ENCODE assay signal across 11 cellular contexts in the genomic region with DNA sequence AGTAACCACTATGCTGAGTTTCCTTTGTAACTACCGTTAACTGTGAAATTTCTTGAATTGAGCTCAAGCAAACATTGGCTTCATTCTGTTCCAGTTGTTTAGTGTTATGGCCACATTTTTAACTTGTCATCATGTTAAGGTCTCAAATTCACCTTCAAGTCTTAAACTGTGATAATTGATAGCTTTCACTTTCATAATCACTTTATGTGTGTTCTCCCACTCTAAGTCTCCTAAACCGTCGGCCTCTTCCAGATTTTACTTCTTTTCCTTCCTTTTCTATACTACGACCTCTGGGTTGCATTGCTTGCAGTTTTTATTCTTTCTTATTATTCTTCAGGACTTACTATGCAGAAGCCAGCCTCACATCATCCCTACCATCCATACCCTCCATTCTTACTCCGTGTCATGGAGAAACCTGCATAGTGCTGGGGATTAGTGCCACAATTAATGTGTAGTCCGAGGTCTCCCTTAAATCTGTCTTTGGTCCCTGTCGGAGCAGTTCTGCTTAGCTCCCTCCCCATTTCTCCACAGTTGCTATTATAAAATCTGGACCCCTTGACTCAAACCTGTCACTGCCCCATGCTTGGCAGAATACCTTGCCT. TPM values are rescaled to one million over a fixed set of nuclear protein-coding genes. Genes with fewer than 3 reads are reported as not detected.
DNase-seq lines count a peak whose midpoint lies in the region; ATAC-seq and TF ChIP-seq lines count a peak whose summit lies in the region.
"Had no signal": no experiment of that assay in that cellular context is flagged by ENCODE, and none has a peak within 500 bp of the region (broad histone marks: within the 10 kb centered on the region; RNA-seq: fewer than 3 reads in every experiment).

No MANE protein-coding gene starts in this region.

- TF ChIP-seq EP300 in gastroesophageal sphincter (IDR thresholded peaks at IDR 0.05) = no peak

- H3K36me3 Mint-ChIP-seq in activated CD4-positive, alpha-beta T cell treated with anti-CD3 and anti-CD28 coated beads, Interleukin-2, amount 10 ng/mL, durations not matched to agents 24 days and 14 days (ENCODE audit: low read depth) = no peaks in the 10 kb centered on the region
- no peaks in the 10 kb centered on the region for H3K36me3 Mint-ChIP-seq in T-helper 17 cell (ENCODE audit: low read depth)
- no peaks in the 10 kb centered on the region for H3K36me3 Mint-ChIP-seq in stimulated activated memory B cell treated with anti-CD40 and anti-IgM and Interleukin-4, amounts not matched to agents 10 μg/mL and 1 μg/mL and 100 μg/mL, for 72 hours

- H3K27ac Mint-ChIP-seq in activated CD4-positive, alpha-beta T cell treated with anti-CD3 and anti-CD28 coated beads, Interleukin-2, amount 10 ng/mL, durations not matched to agents 24 days and 14 days = peak overlapping the region; percentile 59
- peak overlapping the region; percentile 70 for H3K27ac Mint-ChIP-seq in T-helper 17 cell
- H3K27ac Mint-ChIP-seq in stimulated activated memory B cell treated with anti-CD40 and anti-IgM and Interleukin-4, amounts not matched to agents 10 μg/mL and 1 μg/mL and 100 μg/mL, for 72 hours = peak overlapping the region; percentile 12

- TF ChIP-seq CTCF in gastroesophageal sphincter (IDR thresholded peaks at IDR 0.05) = no peak
- TF ChIP-seq CTCF in mucosa of descending colon (IDR thresholded peaks at IDR 0.05) = no peak

- 30 to 50% methylated on average over 7 of the region's 7 CpGs for WGBS in gastroesophageal sphincter (ENCODE audit: low coverage in 1 of 2), 2 donors

- TF ChIP-seq POLR2A in gastroesophageal sphincter (IDR thresholded peaks at IDR 0.05) = no peak

- H3K9me3 Mint-ChIP-seq in activated CD4-positive, alpha-beta T cell treated with anti-CD3 and anti-CD28 coated beads, Interleukin-2, amount 10 ng/mL, durations not matched to agents 24 days and 14 days = no peaks in the 10 kb centered on the region
- H3K9me3 Mint-ChIP-seq in stimulated activated memory B cell treated with anti-CD40 and anti-IgM and Interleukin-4, amounts not matched to agents 10 μg/mL and 1 μg/mL and 100 μg/mL, for 72 hours = no peaks in the 10 kb centered on the region

- peak overlapping the region in 3 of 4 donors; percentile 61 to 67 (median 61) for H3K27ac ChIP-seq in gastroesophageal sphincter

- no peaks in the 10 kb centered on the region for H3K27me3 ChIP-seq in gastroesophageal sphincter

- ATAC-seq in T-helper 17 cell = no peak
- ATAC-seq in gastroesophageal sphincter = no peak
- no peak for ATAC-seq in stimulated activated memory B cell treated with anti-CD40 and anti-IgM and Interleukin-4, amounts not matched to agents 10 μg/mL and 1 μg/mL and 100 μg/mL, for 72 hours
- no peak for ATAC-seq in GM18909 (IDR thresholded peaks at IDR 0.05; ENCODE audit: poor library complexity, unreplicated experiment)
- no peak for ATAC-seq in mucosa of descending colon
- no peak for ATAC-seq in GM18502 (IDR thresholded peaks at IDR 0.05; ENCODE audit: poor library complexity, unreplicated experiment)

- no peak for DNase-seq in activated CD4-positive, alpha-beta T cell treated with anti-CD3 and anti-CD28 coated beads, Interleukin-2, amount 10 ng/mL, durations not matched to agents 24 days and 14 days
- no peak for DNase-seq in activated CD4-positive, alpha-beta T cell treated with anti-CD3 and anti-CD28 coated beads for 4 hours
- DNase-seq in T-helper 17 cell (no peak), mucosa of descending colon (no peak)
- DNase-seq: central memory CD4-positive, alpha-beta T cell; MM.1S; NCI-H748 treated with DMSO at 0.1 percent for 48 hours had no signal

- H3K4me1 Mint-ChIP-seq in activated CD4-positive, alpha-beta T cell treated with anti-CD3 and anti-CD28 coated beads, Interleukin-2, amount 10 ng/mL, durations not matched to agents 24 days and 14 days = peaks cover 40% of the 10 kb centered on the region
- H3K4me1 Mint-ChIP-seq in T-helper 17 cell = peaks cover 40% of the 10 kb centered on the region
- H3K4me1 Mint-ChIP-seq in stimulated activated memory B cell treated with anti-CD40 and anti-IgM and Interleukin-4, amounts not matched to agents 10 μg/mL and 1 μg/mL and 100 μg/mL, for 72 hours = peaks cover 47% of the 10 kb centered on the region

- no peak overlapping the region for H3K4me3 ChIP-seq in gastroesophageal sphincter
- H3K4me3 ChIP-seq in mucosa of descending colon = no peak overlapping the region

- intact Hi-C loops in activated CD4-positive, alpha-beta T cell treated with anti-CD3 and anti-CD28 coated beads, Interleukin-2, amount 10 ng/mL, durations not matched to agents 24 days and 14 days (cut with micrococcal nuclease) = loop anchor here (10.0 kb wide), 1 partner anchor 279 kb away; no protein-coding TSS in a partner anchor
- intact Hi-C loops in mucosa of descending colon (cut with DNase I, micrococcal nuclease) = no loop called here

- H3K36me3 ChIP-seq in gastroesophageal sphincter (no peaks in the 10 kb centered on the region), mucosa of descending colon (ENCODE audit: low read depth) (no peaks in the 10 kb centered on the region)

- H3K27me3 Mint-ChIP-seq in activated CD4-positive, alpha-beta T cell treated with anti-CD3 and anti-CD28 coated beads, Interleukin-2, amount 10 ng/mL, durations not matched to agents 24 days and 14 days = peaks cover 2% of the 10 kb centered on the region
- H3K27me3 Mint-ChIP-seq in T-helper 17 cell = no peaks in the 10 kb centered on the region
- no peaks in the 10 kb centered on the region for H3K27me3 Mint-ChIP-seq in stimulated activated memory B cell treated with anti-CD40 and anti-IgM and Interleukin-4, amounts not matched to agents 10 μg/mL and 1 μg/mL and 100 μg/mL, for 72 hours

- H3K9me3 ChIP-seq in T-helper 17 cell (ENCODE audit: control insufficient read depth, low read length, poor library complexity, severe bottlenecking) = no peaks in the 10 kb centered on the region
- H3K9me3 ChIP-seq in gastroesophageal sphincter = no peaks in the 10 kb centered on the region
- no peaks in the 10 kb centered on the region for H3K9me3 ChIP-seq in mucosa of descending colon

- peak overlapping the region; percentile 59 for H3K4me3 Mint-ChIP-seq in activated CD4-positive, alpha-beta T cell treated with anti-CD3 and anti-CD28 coated beads, Interleukin-2, amount 10 ng/mL, durations not matched to agents 24 days and 14 days
- peak overlapping the region; percentile 79 for H3K4me3 Mint-ChIP-seq in T-helper 17 cell
- peak overlapping the region; percentile 7 for H3K4me3 Mint-ChIP-seq in stimulated activated memory B cell treated with anti-CD40 and anti-IgM and Interleukin-4, amounts not matched to agents 10 μg/mL and 1 μg/mL and 100 μg/mL, for 72 hours

- H3K4me1 ChIP-seq in gastroesophageal sphincter (peaks cover 10 to 92% (median 37%) of the 10 kb centered on the region in 3 donors), mucosa of descending colon (ENCODE audit: low read depth) (peaks cover 22% of the 10 kb centered on the region)

RNA-seq across cellular contexts. Expression of a gene that starts 5.9 kb away (rescaled TPM):
- 17.8 and 19.3 TPM in 2 replicates for total RNA-seq in activated CD4-positive, alpha-beta T cell treated with anti-CD3 and anti-CD28 coated beads, Interleukin-2, amount 10 ng/mL, durations not matched to agents 24 days and 14 days
- total RNA-seq in T-helper 17 cell = 10 to 100 TPM; 10.9 to 13.3 TPM
- total RNA-seq in gastroesophageal sphincter = 10 to 100 TPM; 63.1 to 83.8 (median 71.2) TPM
- 10 to 100 TPM; 35.6 to 62.2 (median 48.0) TPM for total RNA-seq in mucosa of descending colon

Comparison
In these comparisons a context has a peak if more than half of its experiments do, and no peak if none do; other contexts are left out.
1. H3K27ac Mint-ChIP-seq: peak in every context shown above with its lines; median percentile 70 in T-helper 17 cell; 59 in activated CD4-positive, alpha-beta T cell treated with anti-CD3 and anti-CD28 coated beads, Interleukin-2, amount 10 ng/mL, durations not matched to agents 24 days and 14 days; 12 in stimulated activated memory B cell treated with anti-CD40 and anti-IgM and Interleukin-4, amounts not matched to agents 10 μg/mL and 1 μg/mL and 100 μg/mL, for 72 hours.
2. H3K4me3 Mint-ChIP-seq: peak in every context shown above with its lines; median percentile 79 in T-helper 17 cell; 59 in activated CD4-positive, alpha-beta T cell treated with anti-CD3 and anti-CD28 coated beads, Interleukin-2, amount 10 ng/mL, durations not matched to agents 24 days and 14 days; 7 in stimulated activated memory B cell treated with anti-CD40 and anti-IgM and Interleukin-4, amounts not matched to agents 10 μg/mL and 1 μg/mL and 100 μg/mL, for 72 hours.